In the genomic region with DNA sequence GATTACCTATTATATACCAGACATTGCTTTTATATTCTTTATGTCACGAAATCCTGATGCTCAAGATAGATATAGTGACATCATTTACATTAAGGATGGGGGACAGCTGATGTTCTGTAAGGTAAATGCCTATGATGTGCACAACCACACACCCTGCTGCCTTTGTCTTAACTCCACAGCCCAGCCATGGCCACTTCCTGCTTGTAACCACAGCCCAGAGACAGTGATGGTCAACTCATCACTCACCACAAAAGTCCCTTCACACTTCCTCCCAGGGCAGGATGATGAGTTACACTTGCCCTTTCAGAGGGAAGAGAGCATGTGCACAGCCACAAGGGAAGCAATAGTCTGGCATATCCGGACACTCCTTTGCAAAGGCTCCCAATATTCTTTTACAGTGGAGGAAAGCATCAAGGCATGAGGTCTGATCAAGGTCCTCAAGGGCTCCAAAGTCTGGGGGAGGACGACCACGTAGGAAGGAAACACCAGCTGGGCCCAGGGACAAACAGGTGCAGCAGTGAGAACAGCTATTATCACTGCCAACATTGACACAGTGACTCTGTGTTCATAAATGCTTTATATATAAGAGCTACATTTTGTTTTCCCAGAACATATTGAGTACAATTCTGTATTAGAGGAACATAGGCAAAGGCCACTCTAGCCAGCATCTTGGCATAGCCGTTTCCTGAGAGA, we compare ENCODE assay signal across 9 cellular contexts. TPM values are rescaled to one million over a fixed set of nuclear protein-coding genes. Genes with fewer than 3 reads are reported as not detected.
DNase-seq lines count a peak whose midpoint lies in the region; ATAC-seq and TF ChIP-seq lines count a peak whose summit lies in the region.
"Had no signal": no experiment of that assay in that cellular context is flagged by ENCODE, and none has a peak within 500 bp of the region (broad histone marks: within the 10 kb centered on the region; RNA-seq: fewer than 3 reads in every experiment).

No MANE protein-coding gene starts in this region.

- DNase-seq in CD14-positive monocyte (ENCODE audit: low spot score) (peak; percentile 92), SHP77 (lab: John Stamatoyannopoulos, UW) (peak; percentile 57 to 58), left colon (peak; percentile 23 to 40), 8988T (no peak), posterior vena cava (ENCODE audit: low spot score) (no peak)
- DNase-seq in stimulated activated CD4-positive, alpha-beta T cell treated with anti-CD3 and anti-CD28 coated beads, Interleukin-12 subunit alpha, Interleukin-12 subunit beta, amount 100 ng/mL, for 4 hours, result no peak
- DNase-seq: activated naive CD8-positive, alpha-beta T cell treated with anti-CD3 and anti-CD28 coated beads, Interleukin-2, amount 10 ng/mL, durations not matched to agents 7 days and 5 days had no signal

- H3K4me1 Mint-ChIP-seq in CD14-positive monocyte, result peaks cover 41% of the 10 kb centered on the region

- intact Hi-C loops in CD14-positive monocyte (cut with micrococcal nuclease), result loop anchor here in 1 of 2 donors (5.0 kb wide), 2 partner anchors 33 to 103 kb away; no protein-coding TSS in a partner anchor
- intact Hi-C loops in left colon (cut with DNase I, micrococcal nuclease), result no loop called here
- intact Hi-C loops in posterior vena cava (cut with DNase I), result no loop called here

- ATAC-seq in GM19372 (IDR thresholded peaks at IDR 0.05; ENCODE audit: low read depth, unreplicated experiment) (peak; percentile 92), HG03139 (IDR thresholded peaks at IDR 0.05; ENCODE audit: unreplicated experiment) (peak; percentile 80), left colon (peak; percentile 44)

- peaks cover 9 to 29% of the 10 kb centered on the region in 2 donors for H3K36me3 Mint-ChIP-seq in CD14-positive monocyte
- H3K36me3 Mint-ChIP-seq: activated naive CD8-positive, alpha-beta T cell treated with anti-CD3 and anti-CD28 coated beads, Interleukin-2, amount 10 ng/mL, durations not matched to agents 7 days and 5 days had no signal

- peak overlapping the region; percentile 72 to 93 (median 80) for H3K27ac Mint-ChIP-seq in CD14-positive monocyte
- H3K27ac Mint-ChIP-seq: activated naive CD8-positive, alpha-beta T cell treated with anti-CD3 and anti-CD28 coated beads, Interleukin-2, amount 10 ng/mL, durations not matched to agents 7 days and 5 days had no signal

- peak overlapping the region in 1 of 2 donors; percentile 48 for H3K4me3 Mint-ChIP-seq in CD14-positive monocyte
- H3K4me3 Mint-ChIP-seq: activated naive CD8-positive, alpha-beta T cell treated with anti-CD3 and anti-CD28 coated beads, Interleukin-2, amount 10 ng/mL, durations not matched to agents 7 days and 5 days had no signal

- peaks cover 32 to 59% (median 34%) of the 10 kb centered on the region in 3 donors for H3K27me3 Mint-ChIP-seq in CD14-positive monocyte (ENCODE audit: low read depth in 3 of 3)

- no peak for TF ChIP-seq CTCF in CD14-positive monocyte (IDR thresholded peaks at IDR 0.05)

- peaks cover 0 to 2% (median 0%) of the 10 kb centered on the region in 7 donors for H3K9me3 Mint-ChIP-seq in CD14-positive monocyte
- H3K9me3 Mint-ChIP-seq: activated naive CD8-positive, alpha-beta T cell treated with anti-CD3 and anti-CD28 coated beads, Interleukin-2, amount 10 ng/mL, durations not matched to agents 7 days and 5 days had no signal

RNA-seq across cellular contexts. Expression of gene PLPP3, which starts 53.8 kb away (rescaled TPM):
- polyA plus RNA-seq in CD14-positive monocyte, result under 1 TPM in 1 of 2 donors, not detected in 1; 0.21 TPM
- total RNA-seq in left colon (10 to 100 TPM; 29.8 to 46.5 TPM), posterior vena cava (100 to 1,000 TPM; 141 to 173 TPM)

Comparison
In these comparisons a context has a peak if more than half of its experiments do, and no peak if none do; other contexts are left out.
1. DNase-seq: peak in CD14-positive monocyte (single experiment), SHP77 (2 of 2) and left colon (2 of 2); none in 8988T (single experiment), posterior vena cava (single experiment) and stimulated activated CD4-positive, alpha-beta T cell treated with anti-CD3 and anti-CD28 coated beads, Interleukin-12 subunit alpha, Interleukin-12 subunit beta, amount 100 ng/mL, for 4 hours (single experiment).
2. Peak in every context shown above with its lines, with median percentiles within 50 percentile points of each other: ATAC-seq.